11 cellular contexts compared by ENCODE assay signal in genomic region chr7:39633563-39634550, GRCh38. TPM values are rescaled to one million over a fixed set of nuclear protein-coding genes. Genes with fewer than 3 reads are reported as not detected.
DNase-seq lines count a peak whose midpoint lies in the region; ATAC-seq and TF ChIP-seq lines count a peak whose summit lies in the region.
"Had no signal": no experiment of that assay in that cellular context is flagged by ENCODE, and none has a peak within 500 bp of the region (broad histone marks: within the 10 kb centered on the region; RNA-seq: fewer than 3 reads in every experiment).

No MANE protein-coding gene starts in this region.

- DNase-seq in activated naive CD4-positive, alpha-beta T cell treated with anti-CD3 and anti-CD28 coated beads for 36 hours = peak; percentile 26
- no peak for DNase-seq in activated naive CD4-positive, alpha-beta T cell treated with anti-CD3 and anti-CD28 coated beads, Interleukin-2, amount 50 U/mL, for 16 hours
- no peak for DNase-seq in activated naive CD4-positive, alpha-beta T cell treated with anti-CD3 and anti-CD28 coated beads, Interleukin-2, amount 50 U/mL, for 72 hours (ENCODE audit: low spot score in 2 of 2)
- DNase-seq in gastrocnemius medialis (no peak), mucosa of gallbladder (ENCODE audit: low spot score) (no peak), posterior cingulate gyrus (no peak)
- DNase-seq: BE2C, endodermal cell, NCI-H1436 treated with DMSO at 0.1 percent for 48 hours had no signal

- in situ Hi-C loops in gastrocnemius medialis (cut with MboI; ENCODE audit: low sequenced_read_pairs in 4 of 4) = loop anchor here in 1 of 4 donors (5.0 kb wide), 1 partner anchor 98 kb away; no protein-coding TSS in a partner anchor

- H3K36me3 ChIP-seq in gastrocnemius medialis = no peaks in the 10 kb centered on the region

- H3K4me3 Mint-ChIP-seq in activated naive CD4-positive, alpha-beta T cell treated with anti-CD3 and anti-CD28 coated beads for 36 hours = no peak overlapping the region
- H3K4me3 Mint-ChIP-seq: endodermal cell had no signal

- ATAC-seq in HG03342 (IDR thresholded peaks at IDR 0.05; ENCODE audit: unreplicated experiment) (peak; percentile 58), gastrocnemius medialis (peak; percentile 62 to 72), GM21526 (IDR thresholded peaks at IDR 0.05; ENCODE audit: low FRiP score, unreplicated experiment) (no peak)
- ATAC-seq in activated naive CD4-positive, alpha-beta T cell treated with anti-CD3 and anti-CD28 coated beads, Interleukin-2, amount 50 U/mL, for 72 hours = peak in 1 of 2 donors; percentile 39

- H3K27me3 ChIP-seq in gastrocnemius medialis = no peaks in the 10 kb centered on the region
- H3K27me3 ChIP-seq: BE2C had no signal

- no peak for TF ChIP-seq CTCF in gastrocnemius medialis (IDR thresholded peaks at IDR 0.05 in 4 of 5, conservative IDR thresholded peaks at IDR 0.05 in 1 of 5)

- CTCF ChIA-PET in activated naive CD4-positive, alpha-beta T cell treated with anti-CD3 and anti-CD28 coated beads for 36 hours (lab: Charles Lee) = no interaction called here

- H3K27me3 Mint-ChIP-seq in activated naive CD4-positive, alpha-beta T cell treated with anti-CD3 and anti-CD28 coated beads for 36 hours (ENCODE audit: low read depth) = no peaks in the 10 kb centered on the region

- H3K9me3 Mint-ChIP-seq in activated naive CD4-positive, alpha-beta T cell treated with anti-CD3 and anti-CD28 coated beads for 36 hours = peaks cover 2% of the 10 kb centered on the region
- peaks cover 0 to 15% of the 10 kb centered on the region in 2 donors for H3K9me3 Mint-ChIP-seq in activated naive CD4-positive, alpha-beta T cell treated with anti-CD3 and anti-CD28 coated beads, Interleukin-2, amount 50 U/mL, for 72 hours
- H3K9me3 Mint-ChIP-seq: endodermal cell had no signal

- peaks cover 30 to 32% of the 10 kb centered on the region in 2 donors for H3K4me1 ChIP-seq in gastrocnemius medialis
- H3K4me1 ChIP-seq: BE2C had no signal

- TF ChIP-seq POLR2A in gastrocnemius medialis (IDR thresholded peaks at IDR 0.05) = no peak

- H3K27ac ChIP-seq in gastrocnemius medialis = no peak overlapping the region

- intact Hi-C loops in activated naive CD4-positive, alpha-beta T cell treated with anti-CD3 and anti-CD28 coated beads for 36 hours (cut with micrococcal nuclease) = loop anchor here (1.0 kb wide), 3 partner anchors 8 to 99 kb away; no protein-coding TSS in a partner anchor
- intact Hi-C loops in gastrocnemius medialis (cut with DNase I; ENCODE audit: low total_unique reads) (no loop called here), posterior cingulate gyrus (cut with DNase I) (no loop called here)

- H3K9me3 ChIP-seq in gastrocnemius medialis = no peaks in the 10 kb centered on the region
- H3K9me3 ChIP-seq: BE2C had no signal

- peak overlapping the region; percentile 75 for H3K27ac Mint-ChIP-seq in activated naive CD4-positive, alpha-beta T cell treated with anti-CD3 and anti-CD28 coated beads for 36 hours
- peak overlapping the region; percentile 70 to 73 for H3K27ac Mint-ChIP-seq in activated naive CD4-positive, alpha-beta T cell treated with anti-CD3 and anti-CD28 coated beads, Interleukin-2, amount 50 U/mL, for 72 hours
- H3K27ac Mint-ChIP-seq: endodermal cell had no signal

- H3K4me3 ChIP-seq in gastrocnemius medialis = no peak overlapping the region

- peaks cover 39% of the 10 kb centered on the region for H3K36me3 Mint-ChIP-seq in activated naive CD4-positive, alpha-beta T cell treated with anti-CD3 and anti-CD28 coated beads for 36 hours (ENCODE audit: low read depth)
- peaks cover 21 to 56% of the 10 kb centered on the region in 2 donors for H3K36me3 Mint-ChIP-seq in activated naive CD4-positive, alpha-beta T cell treated with anti-CD3 and anti-CD28 coated beads, Interleukin-2, amount 50 U/mL, for 72 hours

- H3K4me1 Mint-ChIP-seq in activated naive CD4-positive, alpha-beta T cell treated with anti-CD3 and anti-CD28 coated beads for 36 hours (ENCODE audit: low read depth) = peaks cover 81% of the 10 kb centered on the region

RNA-seq across cellular contexts. Expression of gene RALA, which starts 10.5 kb away (rescaled TPM):
- 10 to 100 TPM; 30.3 to 35.6 TPM for total RNA-seq in activated naive CD4-positive, alpha-beta T cell treated with anti-CD3 and anti-CD28 coated beads for 36 hours
- total RNA-seq in activated naive CD4-positive, alpha-beta T cell treated with anti-CD3 and anti-CD28 coated beads, Interleukin-2, amount 50 U/mL, for 72 hours = 10 to 100 TPM; 27.8 to 32.7 TPM
- 10 to 100 TPM in 3 of 4 donors, 1 to 10 TPM in 1; 9.2 to 11.6 (median 10.7) TPM for total RNA-seq in gastrocnemius medialis
- total RNA-seq in mucosa of gallbladder = 46.7 TPM
